In genomic region chr16:84732674-84733352, GRCh38 we compare ENCODE assay signal across 1 cellular context.
TF ChIP-seq lines count a peak whose summit lies in the region.

No MANE protein-coding gene starts in this region.

TF ChIP-seq in K562, 482 proteins besides CTCF, POLR2A, EP300 and RAD21 (continued from another document and continues in another):
- TF ChIP-seq CUX1 (CRISPR knock-in tag; IDR thresholded peaks at IDR 0.05) (peak; percentile 73; the same call in 1 of the 2 replicates), SRSF7 (optimal IDR thresholded peaks at IDR 0.05; ENCODE audit: low read depth, low read length) (no peak), NONO (IDR thresholded peaks at IDR 0.05; ENCODE audit: low read depth in 2 of 2, low read length in 1 of 2) (no peak), ZNF740 (CRISPR knock-in tag; IDR thresholded peaks at IDR 0.05) (no peak), ZNF740 (tag; IDR thresholded peaks at IDR 0.05) (0 out of 4 replicates have a peak, but pooled peaks of 1 of the 2 experiments have one; percentile 59), JUND (IDR thresholded peaks at IDR 0.05; ENCODE audit: borderline replicate concordance, low read depth, low read length) (peak; percentile 59; the same call in 1 of the 2 replicates), JUND (tag; IDR thresholded peaks at IDR 0.05; ENCODE audit: borderline replicate concordance, low read depth, low read length) (peak; percentile 49; the same call in 1 of the 3 replicates), NKRF (IDR thresholded peaks at IDR 0.05; ENCODE audit: borderline replicate concordance) (no peak; the same call in 1 of the 2 replicates), RBM34 (IDR thresholded peaks at IDR 0.05; ENCODE audit: borderline replicate concordance, insufficient read depth, low read length) (no peak), U2AF2 (optimal IDR thresholded peaks at IDR 0.05; ENCODE audit: low read depth, low read length) (no peak), ZNF280A (IDR thresholded peaks at IDR 0.05; ENCODE audit: low read depth, partially characterized antibody) (no peak), C11orf30 (IDR thresholded peaks at IDR 0.05; ENCODE audit: low read depth) (peak; percentile 99), DLX4 (CRISPR knock-in tag; IDR thresholded peaks at IDR 0.05) (no peak), VEZF1 (CRISPR knock-in tag; IDR thresholded peaks at IDR 0.05) (peak; percentile 46; the same call in 1 of the 2 replicates), SMAD3 (CRISPR knock-in tag; conservative IDR thresholded peaks at IDR 0.05) (0 out of 2 replicates have a peak, but pooled peaks have one; percentile 7), EGR1 (conservative IDR thresholded peaks at IDR 0.05) (no peak), ZNF24 (IDR thresholded peaks at IDR 0.05) (no peak; the same call in 1 of the 2 replicates), TARDBP (IDR thresholded peaks at IDR 0.05) (no peak), ZNF318 (IDR thresholded peaks at IDR 0.05; ENCODE audit: borderline replicate concordance in 1 of 2, low read depth in 1 of 2) (0 out of 4 replicates have a peak, but pooled peaks have one; percentile 33 to 54), ZNF589 (CRISPR knock-in tag; IDR thresholded peaks at IDR 0.05; ENCODE audit: low read depth) (peak; percentile 87), MTA2 (IDR thresholded peaks at IDR 0.05; ENCODE audit: low read depth) (peak; percentile 74), KDM1A (IDR thresholded peaks at IDR 0.05) (peak; percentile 97 to 98), CBX3 (IDR thresholded peaks at IDR 0.05; ENCODE audit: borderline replicate concordance in 1 of 2, low read length in 2 of 2) (no peak), ELF1 (tag; IDR thresholded peaks at IDR 0.05) (peak; percentile 87), IRF1 (CRISPR knock-in tag; IDR thresholded peaks at IDR 0.05; ENCODE audit: borderline replicate concordance) (no peak), BACH1 (tag; IDR thresholded peaks at IDR 0.05) (peak; percentile 97), ZNF384 (IDR thresholded peaks at IDR 0.05; ENCODE audit: low read depth, low read length) (no peak), ATF4 (CRISPR knock-in tag; IDR thresholded peaks at IDR 0.05) (0 out of 2 replicates have a peak, but pooled peaks have one; percentile 28)
